1 cellular context compared by ENCODE assay signal in genomic region chr1:211638723-211639122, GRCh38.
TF ChIP-seq lines count a peak whose summit lies in the region.

No MANE protein-coding gene starts in this region.

TF ChIP-seq in IMR-90, 13 proteins besides CTCF, POLR2A, EP300 and RAD21:
- no peak for TF ChIP-seq MAFK (IDR thresholded peaks at IDR 0.05; ENCODE audit: low read depth, low read length)
- no peak for TF ChIP-seq BHLHE40 (IDR thresholded peaks at IDR 0.05; ENCODE audit: low read depth, low read length)
- TF ChIP-seq CEBPB (IDR thresholded peaks at IDR 0.05; ENCODE audit: low read depth, low read length): no peak
- no peak for TF ChIP-seq NFE2L2 (IDR thresholded peaks at IDR 0.05; ENCODE audit: low read depth, low read length)
- TF ChIP-seq MAZ (IDR thresholded peaks at IDR 0.05; ENCODE audit: borderline replicate concordance, low read depth, low read length): no peak
- TF ChIP-seq ELK1 (IDR thresholded peaks at IDR 0.05; ENCODE audit: borderline replicate concordance, low read depth, low read length): no peak
- no peak for TF ChIP-seq CHD1 (IDR thresholded peaks at IDR 0.05; ENCODE audit: low read depth, low read length)
- no peak for TF ChIP-seq FOS (IDR thresholded peaks at IDR 0.05; ENCODE audit: low read depth, low read length)
- no peak for TF ChIP-seq RCOR1 (IDR thresholded peaks at IDR 0.05; ENCODE audit: insufficient replicate concordance, low read length)
- TF ChIP-seq USF2 (IDR thresholded peaks at IDR 0.05; ENCODE audit: low read depth, low read length): no peak
- TF ChIP-seq SMC3 (IDR thresholded peaks at IDR 0.05; ENCODE audit: low read depth, low read length): no peak
- no peak for TF ChIP-seq MXI1 (IDR thresholded peaks at IDR 0.05; ENCODE audit: borderline replicate concordance, low read depth, low read length)
- TF ChIP-seq RFX5 (IDR thresholded peaks at IDR 0.05; ENCODE audit: low read depth, low read length): no peak
